In genomic region chr6:149905371-149905910, GRCh38 we compare ENCODE assay signal across 20 cellular contexts. TPM values are rescaled to one million over a fixed set of nuclear protein-coding genes. Genes with fewer than 3 reads are reported as not detected.
DNase-seq lines count a peak whose midpoint lies in the region; ATAC-seq, FAIRE-seq and TF ChIP-seq lines count a peak whose summit lies in the region.
"Had no signal": no experiment of that assay in that cellular context is flagged by ENCODE, and none has a peak within 500 bp of the region (broad histone marks: within the 10 kb centered on the region; RNA-seq: fewer than 3 reads in every experiment).

No MANE protein-coding gene starts in this region.

- BruUV-seq in K562 (replicated peaks; lab: Mats Ljungman, UMichigan): no TSS peak

- intact Hi-C loops in cardiac septum (cut with DNase I): no loop called here
- intact Hi-C loops in left cardiac atrium (cut with DNase I): no loop called here
- intact Hi-C loops in K562 (cut with micrococcal nuclease): no loop called here
- intact Hi-C loops in aorta (cut with DNase I): no loop called here

- no peak overlapping the region for H3K27ac Mint-ChIP-seq in osteocyte (ENCODE audit: unreplicated experiment)
- H3K27ac Mint-ChIP-seq in immature natural killer cell: no peak overlapping the region
- H3K27ac Mint-ChIP-seq: CD4-positive, alpha-beta memory T cell had no signal

- CTCF ChIA-PET in K562 (lab: Yijun Ruan, JAX; ENCODE audit: low intra/inter-chr PET ratio): interaction anchor here (0.6 kb wide), 1 partner anchor 1234 kb away, joined by 3 read pairs; no protein-coding TSS in a partner anchor

- peaks cover 2% of the 10 kb centered on the region for H3K36me3 Mint-ChIP-seq in osteocyte (ENCODE audit: unreplicated experiment)
- peaks cover 4 to 5% (median 4%) of the 10 kb centered on the region in 3 donors for H3K36me3 Mint-ChIP-seq in immature natural killer cell

- POLR2A ChIA-PET in K562 (lab: Yijun Ruan, JAX): interaction anchor here (0.7 to 2.2 kb wide), 4 partner anchors 9 to 964 kb away, joined by 3 to 13 read pairs (median 8); no protein-coding TSS in a partner anchor

- peaks cover 0 to 6% of the 10 kb centered on the region in 2 experiments; a peak in 1 of 5 replicates for H3K4me1 ChIP-seq in K562 (replicated peaks in 1 of 2; ENCODE audit: control insufficient read depth in 2 of 2, insufficient read depth in 2 of 2, low read length in 2 of 2)
- no peaks in the 10 kb centered on the region for H3K4me1 ChIP-seq in aorta (ENCODE audit: control insufficient read depth in 1 of 2, insufficient read depth in 2 of 2, low read length in 2 of 2)

- H3K4me3 Mint-ChIP-seq in osteocyte (ENCODE audit: unreplicated experiment): no peak overlapping the region
- H3K4me3 Mint-ChIP-seq in immature natural killer cell: no peak overlapping the region
- H3K4me3 Mint-ChIP-seq: CD4-positive, alpha-beta memory T cell had no signal

- peaks cover 19 to 60% of the 10 kb centered on the region in 2 experiments; a peak in 4 of 5 replicates for H3K27me3 ChIP-seq in K562 (ENCODE audit: control insufficient read depth in 2 of 2, insufficient read depth in 2 of 2, low read length in 2 of 2)
- no peaks in the 10 kb centered on the region for H3K27me3 ChIP-seq in aorta (ENCODE audit: control insufficient read depth in 1 of 2, insufficient read depth in 2 of 2, low read length in 1 of 2)
- H3K27me3 ChIP-seq: BE2C had no signal

- no peaks in the 10 kb centered on the region for H4K20me1 ChIP-seq in K562 (replicated peaks; ENCODE audit: control insufficient read depth, insufficient read depth, low read length)

- H3K79me2 ChIP-seq in K562 (ENCODE audit: control insufficient read depth, insufficient read depth, low read length): no peaks in the 10 kb centered on the region

- WGBS in K562 (ENCODE audit: insufficient coverage, low coverage, missing lambda C conversion rate): 2% methylated on average over 18 of the region's 18 CpGs
- 97 to 98% methylated on average over 16 to 18 of the region's 18 CpGs for WGBS in aorta, 2 donors

- TF ChIP-seq EP300 in K562 (IDR thresholded peaks at IDR 0.05; ENCODE audit: low read length): no peak

- H3K27ac ChIP-seq in K562 (ENCODE audit: extremely low read depth, low read depth, low read length): no peak overlapping the region
- H3K27ac ChIP-seq in aorta (ENCODE audit: low read depth in 1 of 2, low read length in 2 of 2): no peak overlapping the region

- H3K9me1 ChIP-seq in K562 (ENCODE audit: control insufficient read depth, insufficient read depth, low read length): no peaks in the 10 kb centered on the region

- H3K4me1 Mint-ChIP-seq in osteocyte (ENCODE audit: unreplicated experiment) (no peaks in the 10 kb centered on the region), immature natural killer cell (no peaks in the 10 kb centered on the region)
- H3K4me1 Mint-ChIP-seq: CD4-positive, alpha-beta memory T cell had no signal

- H3K4me2 ChIP-seq in K562 (ENCODE audit: insufficient read depth, low read length): no peak overlapping the region

- TF ChIP-seq RAD21 in K562 (CRISPR knock-in tag; conservative IDR thresholded peaks at IDR 0.05 in 1 of 2, IDR thresholded peaks at IDR 0.05 in 1 of 2): no peak

- TF ChIP-seq CTCF in K562 (IDR thresholded peaks at IDR 0.05 in 2 of 3, conservative IDR thresholded peaks at IDR 0.05 in 1 of 3; ENCODE audit: insufficient read depth in 2 of 3, low read depth in 1 of 3, low read length in 3 of 3) (no peak), osteocyte (IDR thresholded peaks at IDR 0.05) (no peak), D721Med (IDR thresholded peaks at IDR 0.05; ENCODE audit: insufficient read depth, missing control alignments) (no peak)

- H3K9me3 ChIP-seq in K562 (replicated peaks; ENCODE audit: control insufficient read depth, insufficient read depth, low read depth, low read length) (peaks cover 4% of the 10 kb centered on the region; the same call in 1 of the 2 replicates), aorta (ENCODE audit: control insufficient read depth, low read length) (peaks cover 1% of the 10 kb centered on the region)
- H3K9me3 ChIP-seq: BE2C had no signal

- DNase-seq in cardiac septum (ENCODE audit: low spot score): peak; percentile 59
- no peak for DNase-seq in left cardiac atrium
- no peak for DNase-seq in K562 (ENCODE audit: extremely low read depth in 1 of 4, low spot score in 3 of 4)
- peak; percentile 66 for DNase-seq in osteocyte (ENCODE audit: extremely low spot score, unreplicated experiment)
- DNase-seq in aorta: peak; percentile 42 to 44
- DNase-seq in immature natural killer cell: no peak
- no peak for DNase-seq in D721Med (ENCODE audit: insufficient read length, low spot score)
- DNase-seq: CD4-positive, alpha-beta memory T cell; DMS53; KBM-7; NCI-H1694; NCI-H2081 treated with DMSO at 0.1 percent for 48 hours; NK-92 treated with Interleukin-12 subunit alpha and Interleukin-12 subunit beta, amount 100 ng/mL, for 24 hours; Right ventricle myocardium superior had no signal

- FAIRE-seq in K562 (lab: Jason Lieb, UNC) (no peak), D721Med (lab: Jason Lieb, UNC) (no peak)
- FAIRE-seq: A204.1, GM12891, H1, RCC 7860 had no signal

- peak overlapping the region in 1 of 2 experiments; percentile 48; a peak in 1 of 4 replicates for H3K9ac ChIP-seq in K562 (ENCODE audit: insufficient read depth in 1 of 2, low read depth in 2 of 2, low read length in 2 of 2)

- H3K27me3 Mint-ChIP-seq in osteocyte (ENCODE audit: unreplicated experiment) (peaks cover 10% of the 10 kb centered on the region), immature natural killer cell (ENCODE audit: low read depth in 3 of 3) (peaks cover 3 to 6% (median 5%) of the 10 kb centered on the region in 3 donors)

- H2AFZ ChIP-seq in K562 (ENCODE audit: low read depth, low read length): no peak overlapping the region

- ATAC-seq in left cardiac atrium: no peak
- peak; percentile 35; the same call in 2 of the 3 replicates for ATAC-seq in K562
- peak; percentile 19 for ATAC-seq in aorta (ENCODE audit: low FRiP score)

- H3K36me3 ChIP-seq in K562 (ENCODE audit: control insufficient read depth, insufficient read depth, low read length): no peaks in the 10 kb centered on the region
- no peaks in the 10 kb centered on the region for H3K36me3 ChIP-seq in aorta (ENCODE audit: control insufficient read depth in 1 of 2, insufficient read depth in 2 of 2, low read length in 1 of 2)
- H3K36me3 ChIP-seq: BE2C had no signal

- peaks cover 6% of the 10 kb centered on the region for H3K9me3 Mint-ChIP-seq in osteocyte (ENCODE audit: unreplicated experiment)
- peaks cover 0 to 8% (median 2%) of the 10 kb centered on the region in 6 donors for H3K9me3 Mint-ChIP-seq in immature natural killer cell

- H3K4me3 ChIP-seq in K562 (no peak overlapping the region), aorta (ENCODE audit: low read length in 2 of 2) (no peak overlapping the region)

- in situ Hi-C loops in K562 (cut with MboI): loop anchor here (25.0 kb wide), 1 partner anchor 868 kb away; no protein-coding TSS in a partner anchor

- no peak for TF ChIP-seq POLR2A in K562 (conservative IDR thresholded peaks at IDR 0.05)

RNA-seq across cellular contexts. Expression of gene RAET1E, which starts 7.5 kb away (rescaled TPM):
- not detected for total RNA-seq in cardiac septum
- 1 to 10 TPM in 1 of 2 donors, under 1 TPM in 1; 0.89 to 1.2 TPM for total RNA-seq in left cardiac atrium
- not detected in 2 replicates for total RNA-seq in K562 (2011; cell fraction: chromatin; rRNA removed; ENCODE audit: low replicate concordance)
- not detected in 2 replicates for total RNA-seq in K562 (2011; cell fraction: nucleolus; rRNA removed)
- not detected in 2 replicates for total RNA-seq in K562 (2011; cell fraction: nucleoplasm; rRNA removed)
- not detected in 2 replicates for total RNA-seq in K562 (2014; rRNA removed)
- not detected in 2 replicates for total RNA-seq in K562 (2014; rRNA removed; fragmentation: Illumina TruSeq; extraction: Trizol)
- total RNA-seq in K562 (2015; rRNA removed; fragmentation: Illumina TruSeq; extraction: Trizol): not detected in 2 replicates
- total RNA-seq in K562 (2021): not detected in 2 replicates
- not detected in 2 replicates for polyA plus RNA-seq in K562 (2011; rRNA removed)
- polyA plus RNA-seq in K562 (2011; cell fraction: cytosol; rRNA removed): 0.01 and 0.18 TPM in 2 replicates
- polyA plus RNA-seq in K562 (2011; cell fraction: nucleus; rRNA removed): 0.24 TPM in 1 of 2 replicates, not detected in the other
- polyA plus RNA-seq in K562 (2012): not detected in 2 replicates
- polyA plus RNA-seq in K562 (2014; fragmentation: Illumina TruSeq; extraction: Trizol): not detected in 2 replicates
- not detected for polyA plus RNA-seq in K562 (2014; fragmentation: Nextera tagmentation; extraction: Ambion mirVana)
- polyA plus RNA-seq in K562 (2014; rRNA removed): not detected in 2 replicates
- polyA minus RNA-seq in K562 (2011; rRNA and poly(A)+ RNA removed): not detected in 2 replicates
- polyA minus RNA-seq in K562 (2011; cell fraction: cytosol; rRNA and poly(A)+ RNA removed): not detected in 2 replicates
- polyA minus RNA-seq in K562 (2011; cell fraction: nucleus; rRNA and poly(A)+ RNA removed): 0.11 and 0.13 TPM in 2 replicates
- not detected in 2 replicates for total RNA-seq in osteocyte
- under 1 TPM; 0.18 to 0.65 TPM for total RNA-seq in aorta
- 1 to 10 TPM in 1 of 2 donors, not detected in 1; 1.7 TPM for polyA plus RNA-seq in aorta
- not detected for polyA plus RNA-seq in immature natural killer cell
- total RNA-seq: CD4-positive, alpha-beta memory T cell; H1; OCI-LY7 had no signal
- polyA plus RNA-seq: CD4-positive, alpha-beta memory T cell; H1 had no signal

RNA-seq across cellular contexts. Expression of gene RAET1G, which starts 17.5 kb away (rescaled TPM):
- 0.35 TPM for total RNA-seq in cardiac septum
- 1 to 10 TPM in 1 of 2 donors, under 1 TPM in 1; 0.55 to 1.1 TPM for total RNA-seq in left cardiac atrium
- not detected in 2 replicates for total RNA-seq in K562 (2011; cell fraction: chromatin; rRNA removed; ENCODE audit: low replicate concordance)
- total RNA-seq in K562 (2011; cell fraction: nucleolus; rRNA removed): not detected in 2 replicates
- total RNA-seq in K562 (2011; cell fraction: nucleoplasm; rRNA removed): 0.61 TPM in 1 of 2 replicates, not detected in the other
- total RNA-seq in K562 (2014; rRNA removed): not detected in 2 replicates
- total RNA-seq in K562 (2014; rRNA removed; fragmentation: Illumina TruSeq; extraction: Trizol): not detected in 2 replicates
- not detected in 2 replicates for total RNA-seq in K562 (2015; rRNA removed; fragmentation: Illumina TruSeq; extraction: Trizol)
- total RNA-seq in K562 (2021): not detected in 2 replicates
- polyA plus RNA-seq in K562 (2011; rRNA removed): 0.11 TPM in 1 of 2 replicates, not detected in the other
- 0.13 TPM in 1 of 2 replicates, not detected in the other for polyA plus RNA-seq in K562 (2011; cell fraction: cytosol; rRNA removed)
- 0.16 TPM in 1 of 2 replicates, not detected in the other for polyA plus RNA-seq in K562 (2011; cell fraction: nucleus; rRNA removed)
- polyA plus RNA-seq in K562 (2012): 0.07 TPM in 1 of 2 replicates, not detected in the other
- polyA plus RNA-seq in K562 (2014; fragmentation: Illumina TruSeq; extraction: Trizol): not detected in 2 replicates
- not detected for polyA plus RNA-seq in K562 (2014; fragmentation: Nextera tagmentation; extraction: Ambion mirVana)
- polyA plus RNA-seq in K562 (2014; rRNA removed): not detected in 2 replicates
- not detected in 2 replicates for polyA minus RNA-seq in K562 (2011; rRNA and poly(A)+ RNA removed)
- polyA minus RNA-seq in K562 (2011; cell fraction: cytosol; rRNA and poly(A)+ RNA removed): not detected in 2 replicates
- not detected in 2 replicates for polyA minus RNA-seq in K562 (2011; cell fraction: nucleus; rRNA and poly(A)+ RNA removed)
- 0.55 and 0.73 TPM in 2 replicates for total RNA-seq in osteocyte
- under 1 TPM in 1 of 2 donors, not detected in 1; 0.99 TPM for total RNA-seq in aorta
- under 1 TPM in 1 of 2 donors, not detected in 1; 0.64 TPM for polyA plus RNA-seq in aorta
- not detected for polyA plus RNA-seq in immature natural killer cell
- total RNA-seq: CD4-positive, alpha-beta memory T cell; H1; OCI-LY7; Right ventricle myocardium superior had no signal
- polyA plus RNA-seq: CD4-positive, alpha-beta memory T cell had no signal

RNA-seq across cellular contexts. Expression of gene ULBP2, which starts 36.4 kb away (rescaled TPM):
- total RNA-seq in cardiac septum (1.1 TPM), left cardiac atrium (1 to 10 TPM in 1 of 2 donors, under 1 TPM in 1; 0.71 to 1.1 TPM), K562 (2014; rRNA removed) (0.50 and 0.57 TPM in 2 replicates), K562 (2014; rRNA removed; fragmentation: Illumina TruSeq; extraction: Trizol) (0.96 and 1.2 TPM in 2 replicates), K562 (2015; rRNA removed; fragmentation: Illumina TruSeq; extraction: Trizol) (0.60 and 0.83 TPM in 2 replicates), K562 (2021) (0.78 and 1.2 TPM in 2 replicates), osteocyte (2.1 and 2.9 TPM in 2 replicates), aorta (under 1 TPM; 0.66 to 0.68 TPM)
- 6.3 and 10.4 TPM in 2 replicates for total RNA-seq in K562 (2011; cell fraction: chromatin; rRNA removed; ENCODE audit: low replicate concordance)
- 8.3 and 12.7 TPM in 2 replicates for total RNA-seq in K562 (2011; cell fraction: nucleolus; rRNA removed)
- 13.1 and 13.4 TPM in 2 replicates for total RNA-seq in K562 (2011; cell fraction: nucleoplasm; rRNA removed)
- polyA plus RNA-seq in K562 (2011; rRNA removed) (2.7 and 5.3 TPM in 2 replicates), K562 (2014; fragmentation: Illumina TruSeq; extraction: Trizol) (1.8 and 2.4 TPM in 2 replicates), K562 (2014; fragmentation: Nextera tagmentation; extraction: Ambion mirVana) (1 to 10 TPM; 3.2 to 4.1 TPM), K562 (2014; rRNA removed) (1.1 TPM in 2 replicates), aorta (under 1 TPM in 1 of 2 donors, not detected in 1; 0.36 TPM), immature natural killer cell (under 1 TPM in 2 of 3 donors, not detected in 1; 0.83 to 0.88 TPM)
- 2.6 and 5.2 TPM in 2 replicates for polyA plus RNA-seq in K562 (2011; cell fraction: cytosol; rRNA removed)
- polyA plus RNA-seq in K562 (2011; cell fraction: nucleus; rRNA removed): 1.4 and 3.5 TPM in 2 replicates
- 1.2 and 4.7 TPM in 2 replicates for polyA plus RNA-seq in K562 (2012)
- polyA minus RNA-seq in K562 (2011; rRNA and poly(A)+ RNA removed): 1.4 and 2.9 TPM in 2 replicates
- polyA minus RNA-seq in K562 (2011; cell fraction: cytosol; rRNA and poly(A)+ RNA removed): 0.86 TPM in 1 of 2 replicates, not detected in the other
- polyA minus RNA-seq in K562 (2011; cell fraction: nucleus; rRNA and poly(A)+ RNA removed): 0.22 and 0.27 TPM in 2 replicates
- total RNA-seq: CD4-positive, alpha-beta memory T cell; H1 had no signal

RNA-seq across cellular contexts. Expression of gene LRP11, which starts 41.3 kb away (rescaled TPM):
- total RNA-seq in cardiac septum (11.6 TPM), left cardiac atrium (10 to 100 TPM; 15.5 to 25.7 TPM), K562 (2014; rRNA removed) (2.2 and 4.6 TPM in 2 replicates), K562 (2014; rRNA removed; fragmentation: Illumina TruSeq; extraction: Trizol) (2.7 and 3.5 TPM in 2 replicates), K562 (2015; rRNA removed; fragmentation: Illumina TruSeq; extraction: Trizol) (2.4 and 2.6 TPM in 2 replicates), K562 (2021) (2.9 and 3.6 TPM in 2 replicates), osteocyte (59.6 and 75.2 TPM in 2 replicates), aorta (10 to 100 TPM; 24.4 to 35.3 TPM)
- total RNA-seq in K562 (2011; cell fraction: chromatin; rRNA removed; ENCODE audit: low replicate concordance): 3.8 and 4.9 TPM in 2 replicates
- total RNA-seq in K562 (2011; cell fraction: nucleolus; rRNA removed): 3.8 TPM in 2 replicates
- 3.6 and 5.7 TPM in 2 replicates for total RNA-seq in K562 (2011; cell fraction: nucleoplasm; rRNA removed)
- polyA plus RNA-seq in K562 (2011; rRNA removed) (2.6 and 8.2 TPM in 2 replicates), K562 (2014; fragmentation: Illumina TruSeq; extraction: Trizol) (1.8 and 3.4 TPM in 2 replicates), K562 (2014; fragmentation: Nextera tagmentation; extraction: Ambion mirVana) (under 1 TPM; 0.51 to 0.94 TPM), K562 (2014; rRNA removed) (2.0 and 2.1 TPM in 2 replicates), aorta (10 to 100 TPM in 1 of 2 donors, under 1 TPM in 1; 0.63 to 13.3 TPM), immature natural killer cell (under 1 TPM in 2 of 3 donors, not detected in 1; 0.34 to 0.73 TPM)
- polyA plus RNA-seq in K562 (2011; cell fraction: cytosol; rRNA removed): 3.2 and 7.3 TPM in 2 replicates
- 1.8 and 5.8 TPM in 2 replicates for polyA plus RNA-seq in K562 (2011; cell fraction: nucleus; rRNA removed)
- polyA plus RNA-seq in K562 (2012): 2.6 and 2.7 TPM in 2 replicates
- polyA minus RNA-seq in K562 (2011; rRNA and poly(A)+ RNA removed): 3.6 and 13.1 TPM in 2 replicates
- 3.4 and 9.2 TPM in 2 replicates for polyA minus RNA-seq in K562 (2011; cell fraction: cytosol; rRNA and poly(A)+ RNA removed)
- 2.2 and 5.2 TPM in 2 replicates for polyA minus RNA-seq in K562 (2011; cell fraction: nucleus; rRNA and poly(A)+ RNA removed)

RNA-seq across cellular contexts. Expression of gene ULBP1, which starts 58.3 kb away (rescaled TPM):
- total RNA-seq in cardiac septum (0.16 TPM), left cardiac atrium (under 1 TPM; 0.08 to 0.12 TPM), K562 (2014; rRNA removed) (1.5 and 1.8 TPM in 2 replicates), K562 (2014; rRNA removed; fragmentation: Illumina TruSeq; extraction: Trizol) (2.5 and 3.4 TPM in 2 replicates), K562 (2015; rRNA removed; fragmentation: Illumina TruSeq; extraction: Trizol) (0.26 and 0.33 TPM in 2 replicates), K562 (2021) (2.7 and 3.5 TPM in 2 replicates), osteocyte (10.7 and 11.5 TPM in 2 replicates), aorta (under 1 TPM in 1 of 2 donors, not detected in 1; 0.13 TPM)
- total RNA-seq in K562 (2011; cell fraction: chromatin; rRNA removed; ENCODE audit: low replicate concordance): 2.2 and 5.9 TPM in 2 replicates
- total RNA-seq in K562 (2011; cell fraction: nucleolus; rRNA removed): 1.8 and 2.1 TPM in 2 replicates
- total RNA-seq in K562 (2011; cell fraction: nucleoplasm; rRNA removed): 2.8 and 3.3 TPM in 2 replicates
- polyA plus RNA-seq in K562 (2011; rRNA removed) (1.1 and 1.3 TPM in 2 replicates), K562 (2014; fragmentation: Illumina TruSeq; extraction: Trizol) (4.9 and 6.0 TPM in 2 replicates), K562 (2014; fragmentation: Nextera tagmentation; extraction: Ambion mirVana) (1 to 10 TPM; 1.2 to 2.5 TPM), K562 (2014; rRNA removed) (2.7 and 3.3 TPM in 2 replicates), aorta (under 1 TPM in 1 of 2 donors, not detected in 1; 0.38 TPM), immature natural killer cell (not detected)
- 0.40 and 0.91 TPM in 2 replicates for polyA plus RNA-seq in K562 (2011; cell fraction: cytosol; rRNA removed)
- polyA plus RNA-seq in K562 (2011; cell fraction: nucleus; rRNA removed): 1.0 and 1.5 TPM in 2 replicates
- 1.3 and 14.7 TPM in 2 replicates for polyA plus RNA-seq in K562 (2012)
- polyA minus RNA-seq in K562 (2011; rRNA and poly(A)+ RNA removed): 0.67 and 0.99 TPM in 2 replicates
- 0.38 TPM in 1 of 2 replicates, not detected in the other for polyA minus RNA-seq in K562 (2011; cell fraction: cytosol; rRNA and poly(A)+ RNA removed)
- polyA minus RNA-seq in K562 (2011; cell fraction: nucleus; rRNA and poly(A)+ RNA removed): 0.81 and 1.4 TPM in 2 replicates
- total RNA-seq: CD4-positive, alpha-beta memory T cell had no signal
- polyA plus RNA-seq: CD4-positive, alpha-beta memory T cell had no signal

Comparison
In these comparisons a context has a peak if more than half of its experiments do, and no peak if none do; other contexts are left out.
1. DNase-seq: peak in cardiac septum (single experiment), osteocyte (single experiment) and aorta (2 of 2); none in left cardiac atrium (single experiment), K562 (0 of 4), immature natural killer cell (0 of 3) and D721Med (single experiment).
2. ATAC-seq: peak in K562 (single experiment) and aorta (single experiment); none in left cardiac atrium (0 of 2).